In the genomic region with DNA sequence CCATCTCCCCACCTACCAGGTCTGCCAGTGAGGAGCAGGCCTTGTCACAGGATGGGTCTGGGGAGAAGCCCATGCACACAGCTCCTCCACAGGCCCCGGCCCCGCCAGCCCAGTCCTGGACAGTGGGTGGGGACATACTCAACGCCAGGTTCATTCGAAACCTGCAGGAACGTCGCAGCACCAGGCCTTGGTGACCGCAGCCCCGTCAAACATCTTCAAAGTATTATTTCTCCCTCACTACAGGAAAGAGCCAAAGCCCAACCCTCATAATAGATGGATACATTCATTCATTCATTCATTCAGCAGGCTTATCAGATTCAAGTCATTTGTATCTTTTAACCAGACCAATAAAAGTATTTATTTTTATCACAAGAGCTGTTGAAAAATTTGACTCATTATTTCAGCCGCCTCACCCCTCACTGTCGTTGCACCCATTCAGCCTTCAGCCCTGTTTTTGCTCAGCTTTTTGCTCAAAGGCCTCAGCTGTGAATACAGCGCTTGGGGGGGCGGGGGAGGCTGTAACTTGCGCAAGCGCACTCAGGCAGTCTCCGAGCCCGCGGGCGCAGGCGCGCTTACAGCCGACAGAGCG, we compare ENCODE assay signal across 8 cellular contexts. TPM values are rescaled to one million over a fixed set of nuclear protein-coding genes. Genes with fewer than 3 reads are reported as not detected.
A peak's percentile ranks its signal among the peaks of the same experiment; 100 is the strongest.
DNase-seq lines count a peak whose midpoint lies in the region; ATAC-seq, FAIRE-seq and TF ChIP-seq lines count a peak whose summit lies in the region.

No MANE protein-coding gene starts in this region.

- H3K4me1 ChIP-seq in neuron (ENCODE audit: insufficient read depth, low read length) (peaks cover 16% of the 10 kb centered on the region), upper lobe of left lung (peaks cover 13 to 21% (median 14%) of the 10 kb centered on the region in 4 donors)

- TF ChIP-seq POLR2A in GM12891 (IDR thresholded peaks at IDR 0.05; ENCODE audit: low read depth, low read length), result no peak
- no peak for TF ChIP-seq POLR2A in upper lobe of left lung (IDR thresholded peaks at IDR 0.05)

- peaks cover 47% of the 10 kb centered on the region for H3K36me3 ChIP-seq in neuron (ENCODE audit: insufficient read depth, low read length)
- H3K36me3 ChIP-seq in upper lobe of left lung, result peaks cover 0 to 37% (median 19%) of the 10 kb centered on the region in 4 donors

- H3K36me3 Mint-ChIP-seq in activated T-cell treated with anti-CD3 and anti-CD28 coated beads, Interleukin-2, amount 50 U/mL, for 24 hours (ENCODE audit: low read depth), result peaks cover 74% of the 10 kb centered on the region

- DNase-seq in GM12891 (ENCODE audit: insufficient read length, low spot score) (no peak), fibroblast of pulmonary artery (ENCODE audit: low read depth) (peak; percentile 94), upper lobe of left lung (peak; percentile 96 to 98)
- no peak for DNase-seq in activated T-cell treated with anti-CD3 and anti-CD28 coated beads, Interleukin-2, amount 50 U/mL, for 24 hours
- DNase-seq in NK-92 treated with Interleukin-12 subunit alpha and Interleukin-12 subunit beta, amount 100 ng/mL, for 24 hours (lab: John Stamatoyannopoulos, UW), result no peak

- peak overlapping the region; percentile 89 to 95 (median 92) for H3K27ac ChIP-seq in upper lobe of left lung

- TF ChIP-seq EP300 in Ishikawa (IDR thresholded peaks at IDR 0.05; ENCODE audit: borderline replicate concordance) (no peak), upper lobe of left lung (IDR thresholded peaks at IDR 0.05) (no peak)

- H3K27ac Mint-ChIP-seq in activated T-cell treated with anti-CD3 and anti-CD28 coated beads, Interleukin-2, amount 50 U/mL, for 24 hours, result peak overlapping the region; percentile 94

- no peaks in the 10 kb centered on the region for H3K27me3 Mint-ChIP-seq in activated T-cell treated with anti-CD3 and anti-CD28 coated beads, Interleukin-2, amount 50 U/mL, for 24 hours

- peak; percentile 94 for FAIRE-seq in GM12891 (lab: Jason Lieb, UNC)

- H3K9me3 ChIP-seq in neuron (ENCODE audit: low read length) (no peaks in the 10 kb centered on the region), upper lobe of left lung (no peaks in the 10 kb centered on the region)

- peak overlapping the region; percentile 91 for H3K4me3 Mint-ChIP-seq in activated T-cell treated with anti-CD3 and anti-CD28 coated beads, Interleukin-2, amount 50 U/mL, for 24 hours

- H3K4me3 ChIP-seq in fibroblast of pulmonary artery (replicated peaks; ENCODE audit: low read depth, low read length), result peak overlapping the region; percentile 85
- H3K4me3 ChIP-seq in neuron (ENCODE audit: low read length), result peak overlapping the region; percentile 94
- H3K4me3 ChIP-seq in upper lobe of left lung, result peak overlapping the region; percentile 70 to 99 (median 85)

- H3K27me3 ChIP-seq in neuron (ENCODE audit: insufficient read depth, low read length), result no peaks in the 10 kb centered on the region
- no peaks in the 10 kb centered on the region for H3K27me3 ChIP-seq in upper lobe of left lung

- no peak for TF ChIP-seq RAD21 in Ishikawa (IDR thresholded peaks at IDR 0.05; ENCODE audit: low read depth)

- 19 to 45% methylated on average over 10 to 22 of the region's 22 CpGs for WGBS in upper lobe of left lung, 2 donors

- H3K4me1 Mint-ChIP-seq in activated T-cell treated with anti-CD3 and anti-CD28 coated beads, Interleukin-2, amount 50 U/mL, for 24 hours (ENCODE audit: low read depth), result peaks cover 35% of the 10 kb centered on the region

- ATAC-seq in upper lobe of left lung (ENCODE audit: low FRiP score in 2 of 2) (no peak), GM19328 (IDR thresholded peaks at IDR 0.05; ENCODE audit: unreplicated experiment) (no peak)

- H3K9me3 Mint-ChIP-seq in activated T-cell treated with anti-CD3 and anti-CD28 coated beads, Interleukin-2, amount 50 U/mL, for 24 hours, result no peaks in the 10 kb centered on the region

- no peak for TF ChIP-seq CTCF in fibroblast of pulmonary artery (IDR thresholded peaks at IDR 0.05; ENCODE audit: low read length, missing control alignments)
- no peak for TF ChIP-seq CTCF in upper lobe of left lung (IDR thresholded peaks at IDR 0.05)

- no peak overlapping the region for H2AFZ ChIP-seq in neuron (ENCODE audit: low read depth, low read length)

TF ChIP-seq in GM12891, 5 proteins besides CTCF, POLR2A, EP300 and RAD21:
- TF ChIP-seq TAF1 (IDR thresholded peaks at IDR 0.05; ENCODE audit: low read depth, low read length), result no peak
- no peak for TF ChIP-seq SPI1 (IDR thresholded peaks at IDR 0.05; ENCODE audit: low read depth, low read length)
- no peak for TF ChIP-seq POU2F2 (IDR thresholded peaks at IDR 0.05; ENCODE audit: low read depth, low read length)
- no peak for TF ChIP-seq POLR2AphosphoS5 (IDR thresholded peaks at IDR 0.05; ENCODE audit: low read depth, low read length)
- no peak for TF ChIP-seq PAX5 (IDR thresholded peaks at IDR 0.05; ENCODE audit: insufficient read depth, low read length, severe bottlenecking)

TF ChIP-seq in Ishikawa, 13 proteins besides CTCF, POLR2A, EP300 and RAD21:
- TF ChIP-seq, protein P1, sequence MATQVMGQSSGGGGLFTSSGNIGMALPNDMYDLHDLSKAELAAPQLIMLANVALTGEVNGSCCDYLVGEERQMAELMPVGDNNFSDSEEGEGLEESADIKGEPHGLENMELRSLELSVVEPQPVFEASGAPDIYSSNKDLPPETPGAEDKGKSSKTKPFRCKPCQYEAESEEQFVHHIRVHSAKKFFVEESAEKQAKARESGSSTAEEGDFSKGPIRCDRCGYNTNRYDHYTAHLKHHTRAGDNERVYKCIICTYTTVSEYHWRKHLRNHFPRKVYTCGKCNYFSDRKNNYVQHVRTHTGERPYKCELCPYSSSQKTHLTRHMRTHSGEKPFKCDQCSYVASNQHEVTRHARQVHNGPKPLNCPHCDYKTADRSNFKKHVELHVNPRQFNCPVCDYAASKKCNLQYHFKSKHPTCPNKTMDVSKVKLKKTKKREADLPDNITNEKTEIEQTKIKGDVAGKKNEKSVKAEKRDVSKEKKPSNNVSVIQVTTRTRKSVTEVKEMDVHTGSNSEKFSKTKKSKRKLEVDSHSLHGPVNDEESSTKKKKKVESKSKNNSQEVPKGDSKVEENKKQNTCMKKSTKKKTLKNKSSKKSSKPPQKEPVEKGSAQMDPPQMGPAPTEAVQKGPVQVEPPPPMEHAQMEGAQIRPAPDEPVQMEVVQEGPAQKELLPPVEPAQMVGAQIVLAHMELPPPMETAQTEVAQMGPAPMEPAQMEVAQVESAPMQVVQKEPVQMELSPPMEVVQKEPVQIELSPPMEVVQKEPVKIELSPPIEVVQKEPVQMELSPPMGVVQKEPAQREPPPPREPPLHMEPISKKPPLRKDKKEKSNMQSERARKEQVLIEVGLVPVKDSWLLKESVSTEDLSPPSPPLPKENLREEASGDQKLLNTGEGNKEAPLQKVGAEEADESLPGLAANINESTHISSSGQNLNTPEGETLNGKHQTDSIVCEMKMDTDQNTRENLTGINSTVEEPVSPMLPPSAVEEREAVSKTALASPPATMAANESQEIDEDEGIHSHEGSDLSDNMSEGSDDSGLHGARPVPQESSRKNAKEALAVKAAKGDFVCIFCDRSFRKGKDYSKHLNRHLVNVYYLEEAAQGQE (IDR thresholded peaks at IDR 0.05; ENCODE audit: low read depth), result no peak
- no peak for TF ChIP-seq ZBTB7A (IDR thresholded peaks at IDR 0.05; ENCODE audit: low read depth)
- peak; percentile 58 for TF ChIP-seq CEBPB (IDR thresholded peaks at IDR 0.05)
- TF ChIP-seq, protein P2, sequence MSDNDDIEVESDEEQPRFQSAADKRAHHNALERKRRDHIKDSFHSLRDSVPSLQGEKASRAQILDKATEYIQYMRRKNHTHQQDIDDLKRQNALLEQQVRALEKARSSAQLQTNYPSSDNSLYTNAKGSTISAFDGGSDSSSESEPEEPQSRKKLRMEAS (IDR thresholded peaks at IDR 0.05), result no peak
TF ChIP-seq in Ishikawa: peak in this region for 1.

RNA-seq across cellular contexts. Expression of a gene that starts 0.4 kb away (rescaled TPM):
- polyA plus RNA-seq in GM12891 (2012; ENCODE audit: low read depth, missing spikeins), result 13.7 TPM
- 10 to 100 TPM in 5 of 6 donors, 1 to 10 TPM in 1; 8.8 to 57.6 (median 15.2) TPM for total RNA-seq in upper lobe of left lung

RNA-seq across cellular contexts. Expression of a gene that starts 19.9 kb away (rescaled TPM):
- polyA plus RNA-seq in GM12891 (2012; ENCODE audit: low read depth, missing spikeins), result 10.0 TPM
- total RNA-seq in upper lobe of left lung, result 10 to 100 TPM in 1 of 6 donors, 1 to 10 TPM in 5; 3.1 to 36.7 (median 6.2) TPM

RNA-seq across cellular contexts. Expression of a gene that starts 26.3 kb away (rescaled TPM):
- 25.6 TPM for polyA plus RNA-seq in GM12891 (2012; ENCODE audit: low read depth, missing spikeins)
- total RNA-seq in upper lobe of left lung, result 10 to 100 TPM; 28.1 to 60.8 (median 31.8) TPM

RNA-seq across cellular contexts. Expression of a gene that starts 28.9 kb away (rescaled TPM):
- 94.9 TPM for polyA plus RNA-seq in GM12891 (2012; ENCODE audit: low read depth, missing spikeins)
- total RNA-seq in upper lobe of left lung, result 10 to 100 TPM; 23.0 to 62.5 (median 45.7) TPM

RNA-seq across cellular contexts. Expression of a gene that starts 29.5 kb away (rescaled TPM):
- 10.6 TPM for polyA plus RNA-seq in GM12891 (2012; ENCODE audit: low read depth, missing spikeins)
- total RNA-seq in upper lobe of left lung, result 10 to 100 TPM; 32.0 to 72.1 (median 50.7) TPM

Comparison
In these comparisons a context has a peak if more than half of its experiments do, and no peak if none do; other contexts are left out.
1. DNase-seq: peak in fibroblast of pulmonary artery (single experiment) and upper lobe of left lung (2 of 2); none in GM12891 (single experiment), activated T-cell treated with anti-CD3 and anti-CD28 coated beads, Interleukin-2, amount 50 U/mL, for 24 hours (single experiment) and NK-92 treated with Interleukin-12 subunit alpha and Interleukin-12 subunit beta, amount 100 ng/mL, for 24 hours (single experiment).
2. Peak in every context shown above with its lines, with median percentiles within 50 percentile points of each other: H3K4me3 ChIP-seq.